ENCODE assay signal across 17 cellular contexts in the genomic region with DNA sequence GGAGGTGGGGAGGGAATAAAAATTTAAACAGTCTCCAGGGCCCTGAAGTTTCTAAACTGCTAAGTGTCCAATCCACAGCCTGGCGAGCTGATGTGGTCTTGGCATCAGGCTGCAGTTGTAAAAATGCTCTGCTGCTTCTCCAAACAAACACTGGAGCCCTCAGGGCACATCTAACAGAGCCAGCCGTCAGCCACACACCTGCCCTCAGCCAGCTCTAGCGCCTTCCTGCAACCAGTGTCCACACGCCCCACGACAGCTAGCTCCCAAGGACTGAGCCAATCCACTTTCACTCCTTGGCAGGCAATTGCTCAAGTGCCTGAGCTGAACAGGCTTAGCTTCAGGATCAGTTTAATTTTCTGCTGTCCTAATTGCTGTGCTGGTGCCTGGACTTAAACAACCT.
DNase-seq lines count a peak whose midpoint lies in the region; ATAC-seq and TF ChIP-seq lines count a peak whose summit lies in the region.
"Had no signal": no experiment of that assay in that cellular context is flagged by ENCODE, and none has a peak within 500 bp of the region (broad histone marks: within the 10 kb centered on the region; RNA-seq: fewer than 3 reads in every experiment).

No MANE protein-coding gene starts in this region.

- H3K9ac ChIP-seq in PC-3 (ENCODE audit: low read length), result no peak overlapping the region

- no peak overlapping the region for H2AFZ ChIP-seq in PC-3 (ENCODE audit: low read length)
- H2AFZ ChIP-seq in hepatocyte, result no peak overlapping the region

- no peaks in the 10 kb centered on the region for H3K36me3 ChIP-seq in PC-3 (ENCODE audit: low read depth, low read length)
- no peaks in the 10 kb centered on the region for H3K36me3 ChIP-seq in hepatocyte (replicated peaks; ENCODE audit: insufficient read depth, low read depth)
- H3K36me3 ChIP-seq: vagina had no signal

- H3K4me1 ChIP-seq in PC-3 (ENCODE audit: insufficient read depth, low read length) (no peaks in the 10 kb centered on the region), hepatocyte (ENCODE audit: insufficient read depth) (no peaks in the 10 kb centered on the region)
- H3K4me1 ChIP-seq: vagina had no signal

- H3K4me2 ChIP-seq in PC-3 (ENCODE audit: low read length) (no peak overlapping the region), hepatocyte (no peak overlapping the region)

- H3K27ac ChIP-seq in PC-3 (ENCODE audit: low read length) (no peak overlapping the region), hepatocyte (no peak overlapping the region)
- H3K27ac ChIP-seq: vagina had no signal

- no TSS peak for BruUV-seq in PC-3 (replicated peaks; lab: Mats Ljungman, UMichigan)

- DNase-seq in COLO668 (lab: John Stamatoyannopoulos, UW; ENCODE audit: unreplicated experiment), result peak; percentile 88
- peak; percentile 73 for DNase-seq in NCI-H1417 treated with DMSO at 0.1 percent for 48 hours (lab: John Stamatoyannopoulos, UW)
- peak; percentile 61 for DNase-seq in PC-3
- DNase-seq in hepatocyte (ENCODE audit: low spot score), result peak; percentile 32
- no peak for DNase-seq in GM19238 (ENCODE audit: insufficient read length, low spot score)
- DNase-seq: ACHN; activated CD4-positive, alpha-beta T cell treated with anti-CD3 and anti-CD28 coated beads for 36 hours; activated T-cell treated with anti-CD3 and anti-CD28 coated beads, Interleukin-2, amount 50 U/mL, for 48 hours; DMS 273 treated with DMSO at 0.1 percent for 48 hours; retina; stimulated activated CD4-positive, alpha-beta T cell treated with anti-CD3 and anti-CD28 coated beads, Interleukin-4, amount 100 ng/mL, for 1 hour; SW 1271 had no signal

- WGBS in hepatocyte (ENCODE audit: low lambda C conversion rate, missing lambda C conversion rate), result 54% methylated on average over 5 of the region's 5 CpGs

- no peaks in the 10 kb centered on the region for H3K79me2 ChIP-seq in PC-3 (ENCODE audit: low read length)
- H3K79me2 ChIP-seq in hepatocyte, result no peaks in the 10 kb centered on the region

- H4K20me1 ChIP-seq in PC-3 (ENCODE audit: low read length) (no peaks in the 10 kb centered on the region), hepatocyte (ENCODE audit: insufficient read depth, poor library complexity, severe bottlenecking) (no peaks in the 10 kb centered on the region)

- ATAC-seq in PC-3 (peak; percentile 97), HG03280 (IDR thresholded peaks at IDR 0.05; ENCODE audit: unreplicated experiment) (no peak), HG02759 (IDR thresholded peaks at IDR 0.05; ENCODE audit: unreplicated experiment) (no peak), HG03108 (IDR thresholded peaks at IDR 0.05; ENCODE audit: unreplicated experiment) (no peak)
- ATAC-seq: activated CD4-positive, alpha-beta T cell treated with anti-CD3 and anti-CD28 coated beads for 36 hours; stimulated activated memory B cell treated with anti-CD40 and anti-IgM and Interleukin-4, amounts not matched to agents 10 μg/mL and 1 μg/mL and 100 μg/mL, for 72 hours had no signal

- intact Hi-C loops in PC-3 (cut with micrococcal nuclease), result no loop called here

- CTCF ChIA-PET in PC-3 (lab: Charles Lee), result no interaction called here

- H3K4me3 ChIP-seq in PC-3 (ENCODE audit: low read length), result no peak overlapping the region
- H3K4me3 ChIP-seq in hepatocyte, result no peak overlapping the region
- H3K4me3 ChIP-seq: vagina had no signal

- H3K27me3 ChIP-seq in PC-3 (ENCODE audit: low read length) (no peaks in the 10 kb centered on the region), hepatocyte (no peaks in the 10 kb centered on the region)
- H3K27me3 ChIP-seq: vagina had no signal

- H3K9me3 ChIP-seq in PC-3 (ENCODE audit: low read length) (no peaks in the 10 kb centered on the region), hepatocyte (ENCODE audit: low read depth) (no peaks in the 10 kb centered on the region)
- H3K9me3 ChIP-seq: vagina had no signal

- POLR2A ChIA-PET in PC-3 (lab: Charles Lee; ENCODE audit: unreplicated experiment), result no interaction called here

- H3F3A ChIP-seq in PC-3 (ENCODE audit: low read length, unreplicated experiment), result no peaks in the 10 kb centered on the region

- H3K9me2 ChIP-seq in PC-3 (replicated peaks; ENCODE audit: low read length), result no peaks in the 10 kb centered on the region
- H3K9me2 ChIP-seq in hepatocyte (replicated peaks; ENCODE audit: insufficient read depth), result no peaks in the 10 kb centered on the region

- no peak for TF ChIP-seq CTCF in PC-3 (conservative IDR thresholded peaks at IDR 0.05; ENCODE audit: low read depth, low read length)
- TF ChIP-seq CTCF in hepatocyte (IDR thresholded peaks at IDR 0.05; ENCODE audit: poor library complexity), result no peak
